Comparison of ENCODE assay signal across 16 cellular contexts in genomic region chr3:105195260-105195659, GRCh38.
DNase-seq lines count a peak whose midpoint lies in the region; ATAC-seq and TF ChIP-seq lines count a peak whose summit lies in the region.
"Had no signal": no experiment of that assay in that cellular context is flagged by ENCODE, and none has a peak within 500 bp of the region (broad histone marks: within the 10 kb centered on the region; RNA-seq: fewer than 3 reads in every experiment).

No MANE protein-coding gene starts in this region.

- H3K36me3 ChIP-seq in kidney epithelial cell (ENCODE audit: control insufficient read depth, insufficient read depth, low read length): no peaks in the 10 kb centered on the region

- no peak for TF ChIP-seq CTCF in chondrocyte (IDR thresholded peaks at IDR 0.05)
- TF ChIP-seq CTCF in kidney epithelial cell (IDR thresholded peaks at IDR 0.05; ENCODE audit: insufficient read depth, low read length, poor library complexity, severe bottlenecking): no peak

- H3K27me3 Mint-ChIP-seq in chondrocyte (ENCODE audit: low read depth): no peaks in the 10 kb centered on the region
- peaks cover 7% of the 10 kb centered on the region for H3K27me3 Mint-ChIP-seq in stimulated activated naive CD8-positive, alpha-beta T cell treated with anti-CD3 and anti-CD28 coated beads, Interleukin-15, amount 100 ng/mL, for 72 hours

- H3K27me3 ChIP-seq in kidney epithelial cell (ENCODE audit: control insufficient read depth, insufficient read depth, low read length): no peaks in the 10 kb centered on the region

- H3K4me3 ChIP-seq in kidney epithelial cell (ENCODE audit: low read depth, low read length): no peak overlapping the region

- peak overlapping the region; percentile 34 for H3K27ac Mint-ChIP-seq in chondrocyte (ENCODE audit: unreplicated experiment)
- H3K27ac Mint-ChIP-seq in stimulated activated naive CD8-positive, alpha-beta T cell treated with anti-CD3 and anti-CD28 coated beads, Interleukin-15, amount 100 ng/mL, for 72 hours: no peak overlapping the region
- H3K27ac Mint-ChIP-seq: T-helper 2 cell treated with Interferon-gamma antibody and Interleukin-4, amounts not matched to agents 5 μg/mL and 100 μg/mL, for 36 hours had no signal

- peaks cover 10% of the 10 kb centered on the region for H3K9me3 Mint-ChIP-seq in chondrocyte (ENCODE audit: low read depth)
- peaks cover 0 to 3% of the 10 kb centered on the region in 2 donors for H3K9me3 Mint-ChIP-seq in stimulated activated naive CD8-positive, alpha-beta T cell treated with anti-CD3 and anti-CD28 coated beads, Interleukin-15, amount 100 ng/mL, for 72 hours
- H3K9me3 Mint-ChIP-seq: T-helper 2 cell treated with Interferon-gamma antibody and Interleukin-4, amounts not matched to agents 5 μg/mL and 100 μg/mL, for 36 hours had no signal

- H3K4me3 Mint-ChIP-seq in chondrocyte (ENCODE audit: unreplicated experiment): no peak overlapping the region
- H3K4me3 Mint-ChIP-seq in stimulated activated naive CD8-positive, alpha-beta T cell treated with anti-CD3 and anti-CD28 coated beads, Interleukin-15, amount 100 ng/mL, for 72 hours: no peak overlapping the region
- H3K4me3 Mint-ChIP-seq: T-helper 2 cell treated with Interferon-gamma antibody and Interleukin-4, amounts not matched to agents 5 μg/mL and 100 μg/mL, for 36 hours had no signal

- peaks cover 23% of the 10 kb centered on the region for H3K4me1 Mint-ChIP-seq in chondrocyte (ENCODE audit: low read depth)
- H3K4me1 Mint-ChIP-seq in stimulated activated naive CD8-positive, alpha-beta T cell treated with anti-CD3 and anti-CD28 coated beads, Interleukin-15, amount 100 ng/mL, for 72 hours: no peaks in the 10 kb centered on the region

- no peak for ATAC-seq in GM19023 (IDR thresholded peaks at IDR 0.05; ENCODE audit: unreplicated experiment)
- no peak for ATAC-seq in stimulated activated naive CD8-positive, alpha-beta T cell treated with anti-CD3 and anti-CD28 coated beads, Interleukin-15, amount 100 ng/mL, for 72 hours
- no peak for ATAC-seq in GM18870 (IDR thresholded peaks at IDR 0.05; ENCODE audit: unreplicated experiment)
- ATAC-seq: Right ventricle myocardium inferior had no signal

- peak; percentile 10 for DNase-seq in A172 (ENCODE audit: low spot score)
- peak; percentile 43 for DNase-seq in LHCN-M2 (ENCODE audit: low read depth)
- no peak for DNase-seq in chondrocyte (ENCODE audit: low spot score)
- DNase-seq in kidney epithelial cell (ENCODE audit: low read depth): peak; percentile 7
- DNase-seq in stimulated activated naive CD8-positive, alpha-beta T cell treated with anti-CD3 and anti-CD28 coated beads, Interleukin-15, amount 100 ng/mL, for 72 hours: no peak
- DNase-seq in cerebellum (ENCODE audit: low spot score): no peak
- DNase-seq: amygdala; effector memory CD4-positive, alpha-beta T cell; mesendoderm; NCI-H187 treated with DMSO at 0.1 percent for 48 hours; NCI-H748 treated with DMSO at 0.1 percent for 48 hours; substantia nigra had no signal

- peaks cover 2% of the 10 kb centered on the region for H3K36me3 Mint-ChIP-seq in chondrocyte (ENCODE audit: low read depth)

Comparison
In these comparisons a context has a peak if more than half of its experiments do, and no peak if none do; other contexts are left out.
1. DNase-seq: peak in A172 (single experiment), LHCN-M2 (single experiment) and kidney epithelial cell (single experiment); none in chondrocyte (single experiment), stimulated activated naive CD8-positive, alpha-beta T cell treated with anti-CD3 and anti-CD28 coated beads, Interleukin-15, amount 100 ng/mL, for 72 hours (0 of 2) and cerebellum (single experiment).